Comparison of ENCODE assay signal across 20 cellular contexts in the genomic region with DNA sequence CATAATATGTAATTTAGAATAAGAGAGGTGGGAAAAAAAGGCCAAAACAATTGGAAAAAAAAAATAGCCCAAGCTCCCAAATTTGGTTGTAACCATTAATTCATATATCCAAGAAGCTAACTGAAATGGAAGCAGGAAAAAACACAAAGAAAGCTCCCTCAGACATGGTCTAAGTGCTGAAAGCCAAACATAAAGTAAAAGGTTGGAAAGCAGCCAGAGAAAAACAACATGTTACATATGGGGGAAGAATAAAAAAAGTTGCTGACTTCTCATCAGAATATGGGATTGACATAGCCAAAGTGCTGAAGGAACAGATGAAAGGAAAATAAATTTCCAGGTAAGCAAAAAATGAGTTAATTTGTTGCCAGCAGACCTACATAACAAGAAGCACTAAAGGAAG.
"Had no signal": no experiment of that assay in that cellular context is flagged by ENCODE, and none has a peak within 500 bp of the region (broad histone marks: within the 10 kb centered on the region; RNA-seq: fewer than 3 reads in every experiment).

No MANE protein-coding gene starts in this region.

- DNase-seq: activated CD4-positive, alpha-beta T cell treated with anti-CD3 and anti-CD28 coated beads for 1 hour; activated CD4-positive, alpha-beta T cell treated with anti-CD3 and anti-CD28 coated beads, Interleukin-2, amount 10 ng/mL, durations not matched to agents 24 days and 14 days; activated CD4-positive, alpha-beta T cell treated with anti-CD3 and anti-CD28 coated beads, Interleukin-2, amount 50 U/mL, for 48 hours; activated gamma-delta T cell; activated naive CD4-positive, alpha-beta T cell treated with anti-CD3 and anti-CD28 coated beads for 36 hours; activated T-cell treated with anti-CD3 and anti-CD28 coated beads, Interleukin-2, amount 50 U/mL, for 4 hours; amygdala; IMR-90; KBM-7; NCI-H1092; NCI-H1436; NCI-H1694 treated with DMSO at 0.1 percent for 48 hours; NCI-H2029 treated with DMSO at 0.1 percent for 48 hours; NCI-H226; NCI-H510A; NCI-H526 treated with DMSO at 0.1 percent for 48 hours; NK-92 treated with Interleukin-12 subunit alpha and Interleukin-12 subunit beta, amount 100 ng/mL, for 24 hours; PC-3; SHP77 treated with DMSO at 0.1 percent for 48 hours had no signal

- H3K27me3 ChIP-seq: cardiac muscle cell had no signal

- H3K27ac ChIP-seq: cardiac muscle cell had no signal

- H3K4me3 ChIP-seq: cardiac muscle cell had no signal

- H3K36me3 ChIP-seq: cardiac muscle cell had no signal
